22 cellular contexts compared by ENCODE assay signal in the genomic region with DNA sequence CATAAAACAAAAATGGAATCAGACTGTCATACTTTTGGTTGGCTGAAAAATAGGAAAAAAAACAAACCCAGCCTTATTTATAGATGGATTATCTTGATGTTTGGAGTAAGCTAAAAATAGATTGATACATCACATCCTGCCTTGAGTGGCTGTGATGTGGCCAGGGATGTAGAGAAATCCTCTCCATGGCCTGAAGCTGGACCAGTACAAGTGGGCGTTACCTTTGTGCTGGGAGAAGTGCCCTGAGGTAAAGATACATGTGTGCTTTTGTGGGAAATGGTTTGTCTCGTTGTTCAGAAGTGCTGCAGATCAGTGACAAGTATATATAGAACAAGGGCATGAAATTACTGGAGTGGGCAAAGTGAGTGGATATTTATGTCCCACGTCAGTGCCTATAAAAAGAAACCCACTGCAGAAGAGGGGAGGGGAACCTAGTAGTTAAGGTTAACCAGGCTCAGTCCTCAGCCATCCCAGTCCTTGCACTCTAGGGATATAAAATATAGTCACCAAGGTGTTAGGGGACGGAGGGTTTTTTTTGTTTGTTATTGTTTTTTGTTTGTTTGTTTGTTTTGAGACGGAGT. TPM values are rescaled to one million over a fixed set of nuclear protein-coding genes. Genes with fewer than 3 reads are reported as not detected.
A peak's percentile ranks its signal among the peaks of the same experiment; 100 is the strongest.
DNase-seq lines count a peak whose midpoint lies in the region; ATAC-seq, FAIRE-seq and TF ChIP-seq lines count a peak whose summit lies in the region.
"Had no signal": no experiment of that assay in that cellular context is flagged by ENCODE, and none has a peak within 500 bp of the region (broad histone marks: within the 10 kb centered on the region; RNA-seq: fewer than 3 reads in every experiment).

No MANE protein-coding gene starts in this region.

- H3K9me3 ChIP-seq in GM23248 (ENCODE audit: low read depth) = no peaks in the 10 kb centered on the region
- H3K9me3 ChIP-seq in K562 (replicated peaks; ENCODE audit: control insufficient read depth, insufficient read depth, low read depth, low read length) = no peaks in the 10 kb centered on the region
- no peaks in the 10 kb centered on the region for H3K9me3 ChIP-seq in skeletal muscle tissue (ENCODE audit: control insufficient read depth in 3 of 3, low read length in 3 of 3)
- H3K9me3 ChIP-seq: thyroid gland had no signal

- intact Hi-C loops in K562 (cut with micrococcal nuclease) (no loop called here), left cardiac atrium (cut with DNase I) (no loop called here), dorsolateral prefrontal cortex (cut with DNase I) (no loop called here)

- no peak overlapping the region for H3K27ac ChIP-seq in GM23248
- H3K27ac ChIP-seq in K562 (ENCODE audit: extremely low read depth, low read depth, low read length) = no peak overlapping the region
- peak overlapping the region; percentile 84 for H3K27ac ChIP-seq in skeletal muscle tissue (ENCODE audit: low read depth, low read length)
- H3K27ac ChIP-seq in dorsolateral prefrontal cortex = peak overlapping the region in 8 of 59 donors; percentile 6 to 48 (median 24)
- H3K27ac ChIP-seq: parathyroid adenoma, thyroid gland had no signal

- H3K4me3 ChIP-seq in GM23248 (no peak overlapping the region), K562 (no peak overlapping the region), skeletal muscle tissue (ENCODE audit: low read length in 3 of 3) (peak overlapping the region; percentile 10 to 49 (median 16)), dorsolateral prefrontal cortex (no peak overlapping the region)
- H3K4me3 ChIP-seq: GM12878, GM23338, thyroid gland had no signal

- peaks cover 16% of the 10 kb centered on the region for H3K36me3 Mint-ChIP-seq in activated CD8-positive, alpha-beta T cell treated with anti-CD3 and anti-CD28 coated beads, Interleukin-2, amount 10 ng/mL, durations not matched to agents 7 days and 5 days (ENCODE audit: low read depth)

- no peak overlapping the region for H3K27ac Mint-ChIP-seq in activated CD8-positive, alpha-beta T cell treated with anti-CD3 and anti-CD28 coated beads, Interleukin-2, amount 10 ng/mL, durations not matched to agents 7 days and 5 days
- H3K27ac Mint-ChIP-seq: activated naive CD4-positive, alpha-beta T cell treated with anti-CD3 and anti-CD28 coated beads for 36 hours; activated T-cell treated with anti-CD3 and anti-CD28 coated beads, Interleukin-2, amount 50 U/mL, for 24 hours; GM23338; nephron; stimulated activated memory B cell treated with anti-CD40 and anti-IgM and Interleukin-4, amounts not matched to agents 10 μg/mL and 1 μg/mL and 100 μg/mL, for 72 hours had no signal

- BruUV-seq in K562 (replicated peaks; lab: Mats Ljungman, UMichigan) = no TSS peak

- no peaks in the 10 kb centered on the region for H3K4me1 Mint-ChIP-seq in activated CD8-positive, alpha-beta T cell treated with anti-CD3 and anti-CD28 coated beads, Interleukin-2, amount 10 ng/mL, durations not matched to agents 7 days and 5 days (ENCODE audit: low read depth)
- H3K4me1 Mint-ChIP-seq: CD8-positive, alpha-beta memory T cell; GM23338; nephron; stimulated activated memory B cell treated with anti-CD40 and anti-IgM and Interleukin-4, amounts not matched to agents 10 μg/mL and 1 μg/mL and 100 μg/mL, for 72 hours had no signal

- ATAC-seq in K562 (no peak), left cardiac atrium (peak; percentile 77 to 83), HG03342 (IDR thresholded peaks at IDR 0.05; ENCODE audit: unreplicated experiment) (no peak)
- ATAC-seq in activated CD8-positive, alpha-beta T cell treated with anti-CD3 and anti-CD28 coated beads, Interleukin-2, amount 10 ng/mL, durations not matched to agents 7 days and 5 days = no peak
- ATAC-seq: GM12878; stimulated activated memory B cell treated with anti-CD40 and anti-IgM and Interleukin-4, amounts not matched to agents 10 μg/mL and 1 μg/mL and 100 μg/mL, for 72 hours had no signal

- no peak for TF ChIP-seq POLR2A in K562 (conservative IDR thresholded peaks at IDR 0.05)

- in situ Hi-C loops in GM23248 (cut with MboI) = no loop called here
- in situ Hi-C loops in K562 (cut with MboI) = no loop called here

- no peak for TF ChIP-seq RAD21 in K562 (CRISPR knock-in tag; conservative IDR thresholded peaks at IDR 0.05 in 1 of 2, IDR thresholded peaks at IDR 0.05 in 1 of 2)

- H3K9me3 Mint-ChIP-seq in activated CD8-positive, alpha-beta T cell treated with anti-CD3 and anti-CD28 coated beads, Interleukin-2, amount 10 ng/mL, durations not matched to agents 7 days and 5 days (ENCODE audit: insufficient read depth) = peaks cover 17% of the 10 kb centered on the region
- H3K9me3 Mint-ChIP-seq: GM23338; nephron; stimulated activated memory B cell treated with anti-CD40 and anti-IgM and Interleukin-4, amounts not matched to agents 10 μg/mL and 1 μg/mL and 100 μg/mL, for 72 hours had no signal

- POLR2A ChIA-PET in K562 (lab: Yijun Ruan, JAX) = no interaction called here
- POLR2A ChIA-PET in activated CD8-positive, alpha-beta T cell treated with anti-CD3 and anti-CD28 coated beads, Interleukin-2, amount 10 ng/mL, durations not matched to agents 7 days and 5 days (lab: Charles Lee) = no interaction called here

- CTCF ChIA-PET in K562 (lab: Yijun Ruan, JAX; ENCODE audit: low intra/inter-chr PET ratio) = no interaction called here
- CTCF ChIA-PET in activated CD8-positive, alpha-beta T cell treated with anti-CD3 and anti-CD28 coated beads, Interleukin-2, amount 10 ng/mL, durations not matched to agents 7 days and 5 days (lab: Charles Lee) = no interaction called here

- H3F3A ChIP-seq in GM23248 (ENCODE audit: insufficient read depth) = peaks cover 5% of the 10 kb centered on the region; the same call in 1 of the 2 replicates

- no peak for TF ChIP-seq EP300 in K562 (IDR thresholded peaks at IDR 0.05; ENCODE audit: low read length)

- FAIRE-seq in K562 (lab: Jason Lieb, UNC) = no peak
- FAIRE-seq: GM12878 had no signal

- no peaks in the 10 kb centered on the region for H3K36me3 ChIP-seq in GM23248 (ENCODE audit: low read depth)
- no peaks in the 10 kb centered on the region for H3K36me3 ChIP-seq in K562 (ENCODE audit: control insufficient read depth, insufficient read depth, low read length)
- H3K36me3 ChIP-seq in skeletal muscle tissue (ENCODE audit: control insufficient read depth in 3 of 3, insufficient read depth in 3 of 3, low read length in 3 of 3) = no peaks in the 10 kb centered on the region
- H3K36me3 ChIP-seq: thyroid gland had no signal

- no peaks in the 10 kb centered on the region for H3K27me3 Mint-ChIP-seq in activated CD8-positive, alpha-beta T cell treated with anti-CD3 and anti-CD28 coated beads, Interleukin-2, amount 10 ng/mL, durations not matched to agents 7 days and 5 days (ENCODE audit: low read depth)
- H3K27me3 Mint-ChIP-seq: activated T-cell treated with anti-CD3 and anti-CD28 coated beads, Interleukin-2, amount 50 U/mL, for 24 hours; CD8-positive, alpha-beta memory T cell; stimulated activated memory B cell treated with anti-CD40 and anti-IgM and Interleukin-4, amounts not matched to agents 10 μg/mL and 1 μg/mL and 100 μg/mL, for 72 hours had no signal

- no peak overlapping the region for H3K4me3 Mint-ChIP-seq in activated CD8-positive, alpha-beta T cell treated with anti-CD3 and anti-CD28 coated beads, Interleukin-2, amount 10 ng/mL, durations not matched to agents 7 days and 5 days
- H3K4me3 Mint-ChIP-seq: activated naive CD4-positive, alpha-beta T cell treated with anti-CD3 and anti-CD28 coated beads for 36 hours; activated T-cell treated with anti-CD3 and anti-CD28 coated beads, Interleukin-2, amount 50 U/mL, for 24 hours; CD8-positive, alpha-beta memory T cell; GM23338; nephron; stimulated activated memory B cell treated with anti-CD40 and anti-IgM and Interleukin-4, amounts not matched to agents 10 μg/mL and 1 μg/mL and 100 μg/mL, for 72 hours had no signal

- no peak for TF ChIP-seq CTCF in K562 (IDR thresholded peaks at IDR 0.05 in 2 of 3, conservative IDR thresholded peaks at IDR 0.05 in 1 of 3; ENCODE audit: insufficient read depth in 2 of 3, low read depth in 1 of 3, low read length in 3 of 3)
- no peak for TF ChIP-seq CTCF in dorsolateral prefrontal cortex (IDR thresholded peaks at IDR 0.05 in 54 of 56, conservative IDR thresholded peaks at IDR 0.05 in 2 of 56; ENCODE audit: low read depth in 1 of 56, partially characterized antibody in 56 of 56)

- H3K79me2 ChIP-seq in GM23248 (ENCODE audit: insufficient read depth) = 0 out of 2 replicates have a peak, but pooled peaks cover 12% of the 10 kb centered on the region
- no peaks in the 10 kb centered on the region for H3K79me2 ChIP-seq in K562 (ENCODE audit: control insufficient read depth, insufficient read depth, low read length)
- H3K79me2 ChIP-seq: parathyroid adenoma had no signal

- H4K20me1 ChIP-seq in GM23248 (ENCODE audit: insufficient read depth) (no peaks in the 10 kb centered on the region), K562 (replicated peaks; ENCODE audit: control insufficient read depth, insufficient read depth, low read length) (no peaks in the 10 kb centered on the region)

- H3K27me3 ChIP-seq in GM23248 (replicated peaks; ENCODE audit: insufficient read depth) (no peaks in the 10 kb centered on the region), K562 (ENCODE audit: control insufficient read depth in 2 of 2, insufficient read depth in 2 of 2, low read length in 2 of 2) (no peaks in the 10 kb centered on the region), skeletal muscle tissue (ENCODE audit: control insufficient read depth in 3 of 3, insufficient read depth in 3 of 3, low read length in 3 of 3) (no peaks in the 10 kb centered on the region), dorsolateral prefrontal cortex (no peaks in the 10 kb centered on the region)
- H3K27me3 ChIP-seq: thyroid gland had no signal

- H3K9ac ChIP-seq in GM23248 (no peak overlapping the region), K562 (ENCODE audit: insufficient read depth in 1 of 2, low read depth in 2 of 2, low read length in 2 of 2) (no peak overlapping the region), skeletal muscle tissue (ENCODE audit: low read depth in 1 of 3, low read length in 3 of 3) (peak overlapping the region in 2 of 3 donors; percentile 13 to 41)
- H3K9ac ChIP-seq: parathyroid adenoma had no signal

- 72 to 77% methylated on average over 5 of the region's 5 CpGs for WGBS in GM23248 (ENCODE audit: low coverage in 1 of 2, low lambda C conversion rate in 2 of 2, missing lambda C conversion rate in 2 of 2), 2 experiments
- 8% methylated on average over 5 of the region's 5 CpGs for WGBS in K562 (ENCODE audit: insufficient coverage, low coverage, missing lambda C conversion rate)

- no peak overlapping the region for H3K4me2 ChIP-seq in GM23248 (ENCODE audit: unreplicated experiment)
- H3K4me2 ChIP-seq in K562 (ENCODE audit: insufficient read depth, low read length) = no peak overlapping the region
- H3K4me2 ChIP-seq: GM23338 had no signal

- H3K4me1 ChIP-seq in GM23248 (ENCODE audit: insufficient read depth) = no peaks in the 10 kb centered on the region
- H3K4me1 ChIP-seq in K562 (replicated peaks in 1 of 2; ENCODE audit: control insufficient read depth in 2 of 2, insufficient read depth in 2 of 2, low read length in 2 of 2) = no peaks in the 10 kb centered on the region; a peak in 1 of 5 replicates
- peaks cover 3 to 11% (median 9%) of the 10 kb centered on the region in 3 donors for H3K4me1 ChIP-seq in skeletal muscle tissue (ENCODE audit: control insufficient read depth in 3 of 3, insufficient read depth in 3 of 3, low read length in 3 of 3)
- H3K4me1 ChIP-seq: thyroid gland had no signal

- H2AFZ ChIP-seq in GM23248 (no peak overlapping the region), K562 (ENCODE audit: low read depth, low read length) (no peak overlapping the region)
- H2AFZ ChIP-seq: GM23338, parathyroid adenoma had no signal

- H3K9me1 ChIP-seq in K562 (ENCODE audit: control insufficient read depth, insufficient read depth, low read length) = no peaks in the 10 kb centered on the region

- H3K9me2 ChIP-seq in GM23248 (ENCODE audit: insufficient read depth) = no peaks in the 10 kb centered on the region

- DNase-seq in GM23248 (peak; percentile 28), K562 (ENCODE audit: extremely low read depth in 1 of 4, low spot score in 3 of 4) (no peak), left cardiac atrium (no peak), NCI-H69 (lab: John Stamatoyannopoulos, UW) (no peak), dorsolateral prefrontal cortex (no peak)
- no peak for DNase-seq in activated CD8-positive, alpha-beta T cell treated with anti-CD3 and anti-CD28 coated beads, Interleukin-2, amount 10 ng/mL, durations not matched to agents 7 days and 5 days
- DNase-seq: activated naive CD4-positive, alpha-beta T cell treated with anti-CD3 and anti-CD28 coated beads for 36 hours; activated T-cell treated with anti-CD3 and anti-CD28 coated beads, Interleukin-2, amount 50 U/mL, for 24 hours; anterior cingulate cortex; CD8-positive, alpha-beta memory T cell; NCI-H1417; NCI-H524; RPMI8226; T-helper 9 cell; thyroid gland had no signal

RNA-seq across cellular contexts. Expression of gene ZNF304, which starts 12.2 kb away (rescaled TPM):
- total RNA-seq in GM23248 (2014; rRNA removed; shearing (Covaris generic)) = 7.8 and 8.7 TPM in 2 replicates
- polyA plus RNA-seq in GM23248 (2016; fragmentation: Nextera tagmentation; extraction: Ambion mirVana) (4.2 and 4.8 TPM in 2 replicates), K562 (2011; rRNA removed) (4.3 and 5.5 TPM in 2 replicates), K562 (2014; fragmentation: Illumina TruSeq; extraction: Trizol) (3.3 and 3.4 TPM in 2 replicates), K562 (2014; fragmentation: Nextera tagmentation; extraction: Ambion mirVana) (1 to 10 TPM in 1 of 2 experiments, under 1 TPM in 1; 0.82 to 1.0 TPM), K562 (2014; rRNA removed) (2.0 and 2.1 TPM in 2 replicates)
- total RNA-seq in K562 (2011; cell fraction: chromatin; rRNA removed; ENCODE audit: low replicate concordance) = 9.8 and 12.0 TPM in 2 replicates
- 7.0 and 8.8 TPM in 2 replicates for total RNA-seq in K562 (2011; cell fraction: nucleolus; rRNA removed)
- total RNA-seq in K562 (2011; cell fraction: nucleoplasm; rRNA removed) = 7.7 and 8.0 TPM in 2 replicates
- total RNA-seq in K562 (2014; rRNA removed) (2.3 and 3.6 TPM in 2 replicates), K562 (2014; rRNA removed; fragmentation: Illumina TruSeq; extraction: Trizol) (4.5 and 5.2 TPM in 2 replicates), K562 (2015; rRNA removed; fragmentation: Illumina TruSeq; extraction: Trizol) (3.6 and 4.2 TPM in 2 replicates), K562 (2021) (3.6 and 4.2 TPM in 2 replicates), left cardiac atrium (10 to 100 TPM in 1 of 2 donors, 1 to 10 TPM in 1; 7.2 to 12.9 TPM), skeletal muscle tissue (16.2 TPM), dorsolateral prefrontal cortex (10 to 100 TPM in 116 of 120 experiments, 1 to 10 TPM in 4; 8.4 to 20.2 (median 13.3) TPM)
- polyA plus RNA-seq in K562 (2011; cell fraction: cytosol; rRNA removed) = 2.3 and 3.4 TPM in 2 replicates
- polyA plus RNA-seq in K562 (2011; cell fraction: nucleus; rRNA removed) = 5.8 and 7.7 TPM in 2 replicates
- polyA plus RNA-seq in K562 (2012) = 3.2 and 3.4 TPM in 2 replicates
- polyA minus RNA-seq in K562 (2011; rRNA and poly(A)+ RNA removed) = 9.9 and 11.2 TPM in 2 replicates
- polyA minus RNA-seq in K562 (2011; cell fraction: cytosol; rRNA and poly(A)+ RNA removed) = 4.1 and 4.5 TPM in 2 replicates
- 3.1 and 5.0 TPM in 2 replicates for polyA minus RNA-seq in K562 (2011; cell fraction: nucleus; rRNA and poly(A)+ RNA removed)
- total RNA-seq in activated CD8-positive, alpha-beta T cell treated with anti-CD3 and anti-CD28 coated beads, Interleukin-2, amount 10 ng/mL, durations not matched to agents 7 days and 5 days = 1 to 10 TPM; 8.5 to 9.1 TPM

RNA-seq across cellular contexts. Expression of gene ZNF543, which starts 18.6 kb away (rescaled TPM):
- 5.9 and 8.0 TPM in 2 replicates for total RNA-seq in GM23248 (2014; rRNA removed; shearing (Covaris generic))
- polyA plus RNA-seq in GM23248 (2016; fragmentation: Nextera tagmentation; extraction: Ambion mirVana) (1.7 and 2.3 TPM in 2 replicates), K562 (2011; rRNA removed) (1.9 and 2.4 TPM in 2 replicates), K562 (2014; fragmentation: Illumina TruSeq; extraction: Trizol) (1.1 and 1.2 TPM in 2 replicates), K562 (2014; fragmentation: Nextera tagmentation; extraction: Ambion mirVana) (under 1 TPM; 0.14 to 0.46 TPM), K562 (2014; rRNA removed) (1.5 and 1.6 TPM in 2 replicates)
- 16.2 and 18.3 TPM in 2 replicates for total RNA-seq in K562 (2011; cell fraction: chromatin; rRNA removed; ENCODE audit: low replicate concordance)
- total RNA-seq in K562 (2011; cell fraction: nucleolus; rRNA removed) = 13.3 and 18.2 TPM in 2 replicates
- 10.3 and 12.8 TPM in 2 replicates for total RNA-seq in K562 (2011; cell fraction: nucleoplasm; rRNA removed)
- total RNA-seq in K562 (2014; rRNA removed) (2.4 and 3.0 TPM in 2 replicates), K562 (2014; rRNA removed; fragmentation: Illumina TruSeq; extraction: Trizol) (5.5 and 6.7 TPM in 2 replicates), K562 (2015; rRNA removed; fragmentation: Illumina TruSeq; extraction: Trizol) (3.8 and 4.5 TPM in 2 replicates), K562 (2021) (3.8 and 4.7 TPM in 2 replicates), left cardiac atrium (1 to 10 TPM; 5.5 to 7.7 TPM), skeletal muscle tissue (18.8 TPM), dorsolateral prefrontal cortex (10 to 100 TPM; 10.1 to 23.0 (median 14.9) TPM)
- polyA plus RNA-seq in K562 (2011; cell fraction: cytosol; rRNA removed) = 1.1 and 1.2 TPM in 2 replicates
- polyA plus RNA-seq in K562 (2011; cell fraction: nucleus; rRNA removed) = 1.7 and 2.0 TPM in 2 replicates
- 0.89 and 0.91 TPM in 2 replicates for polyA plus RNA-seq in K562 (2012)
- 10.5 and 10.9 TPM in 2 replicates for polyA minus RNA-seq in K562 (2011; rRNA and poly(A)+ RNA removed)
- 2.2 and 4.7 TPM in 2 replicates for polyA minus RNA-seq in K562 (2011; cell fraction: cytosol; rRNA and poly(A)+ RNA removed)
- polyA minus RNA-seq in K562 (2011; cell fraction: nucleus; rRNA and poly(A)+ RNA removed) = 3.6 and 6.1 TPM in 2 replicates
- 1 to 10 TPM; 7.0 to 7.5 TPM for total RNA-seq in activated CD8-positive, alpha-beta T cell treated with anti-CD3 and anti-CD28 coated beads, Interleukin-2, amount 10 ng/mL, durations not matched to agents 7 days and 5 days

RNA-seq across cellular contexts. Expression of gene TRAPPC2B, which starts 24.5 kb away (rescaled TPM):
- 9.2 and 21.6 TPM in 2 replicates for total RNA-seq in GM23248 (2014; rRNA removed; shearing (Covaris generic))
- 30.3 and 33.0 TPM in 2 replicates for polyA plus RNA-seq in GM23248 (2016; fragmentation: Nextera tagmentation; extraction: Ambion mirVana)
- total RNA-seq in K562 (2011; cell fraction: chromatin; rRNA removed; ENCODE audit: low replicate concordance) = 2.1 and 3.5 TPM in 2 replicates
- 2.2 and 3.6 TPM in 2 replicates for total RNA-seq in K562 (2011; cell fraction: nucleolus; rRNA removed)
- 2.6 and 3.2 TPM in 2 replicates for total RNA-seq in K562 (2011; cell fraction: nucleoplasm; rRNA removed)
- total RNA-seq in K562 (2014; rRNA removed) = 2.8 and 3.4 TPM in 2 replicates
- total RNA-seq in K562 (2014; rRNA removed; fragmentation: Illumina TruSeq; extraction: Trizol) = 4.4 and 5.4 TPM in 2 replicates
- total RNA-seq in K562 (2015; rRNA removed; fragmentation: Illumina TruSeq; extraction: Trizol) = 3.3 and 3.5 TPM in 2 replicates
- total RNA-seq in K562 (2021) = 1.8 and 2.2 TPM in 2 replicates
- polyA plus RNA-seq in K562 (2011; rRNA removed) = 7.0 and 10.5 TPM in 2 replicates
- 8.3 and 8.7 TPM in 2 replicates for polyA plus RNA-seq in K562 (2011; cell fraction: cytosol; rRNA removed)
- polyA plus RNA-seq in K562 (2011; cell fraction: nucleus; rRNA removed) = 1.9 and 2.6 TPM in 2 replicates
- 4.1 and 6.2 TPM in 2 replicates for polyA plus RNA-seq in K562 (2012)
- polyA plus RNA-seq in K562 (2014; fragmentation: Illumina TruSeq; extraction: Trizol) = 5.0 and 5.2 TPM in 2 replicates
- polyA plus RNA-seq in K562 (2014; fragmentation: Nextera tagmentation; extraction: Ambion mirVana) = 10 to 100 TPM; 13.1 to 20.4 TPM
- polyA plus RNA-seq in K562 (2014; rRNA removed) = 4.0 and 4.6 TPM in 2 replicates
- polyA minus RNA-seq in K562 (2011; rRNA and poly(A)+ RNA removed) = 1.9 and 2.7 TPM in 2 replicates
- 3.1 TPM in 1 of 2 replicates, not detected in the other for polyA minus RNA-seq in K562 (2011; cell fraction: cytosol; rRNA and poly(A)+ RNA removed)
- 0.94 and 1.3 TPM in 2 replicates for polyA minus RNA-seq in K562 (2011; cell fraction: nucleus; rRNA and poly(A)+ RNA removed)
- total RNA-seq in left cardiac atrium = 10 to 100 TPM; 10.9 to 13.9 TPM
- 25.1 TPM for total RNA-seq in skeletal muscle tissue
- 1 to 10 TPM; 8.5 to 8.6 TPM for total RNA-seq in activated CD8-positive, alpha-beta T cell treated with anti-CD3 and anti-CD28 coated beads, Interleukin-2, amount 10 ng/mL, durations not matched to agents 7 days and 5 days
- total RNA-seq in dorsolateral prefrontal cortex = 10 to 100 TPM in 67 of 120 experiments, 1 to 10 TPM in 53; 4.5 to 17.8 (median 10.3) TPM

RNA-seq across cellular contexts. Expression of gene ZNF547, which starts 24.5 kb away (rescaled TPM):
- total RNA-seq in GM23248 (2014; rRNA removed; shearing (Covaris generic)) = 1.4 and 2.1 TPM in 2 replicates
- polyA plus RNA-seq in GM23248 (2016; fragmentation: Nextera tagmentation; extraction: Ambion mirVana) = 1.2 and 2.0 TPM in 2 replicates
- total RNA-seq in K562 (2011; cell fraction: chromatin; rRNA removed; ENCODE audit: low replicate concordance) = 2.5 and 4.6 TPM in 2 replicates
- total RNA-seq in K562 (2011; cell fraction: nucleolus; rRNA removed) = 1.0 and 2.0 TPM in 2 replicates
- total RNA-seq in K562 (2011; cell fraction: nucleoplasm; rRNA removed) = 2.0 and 2.1 TPM in 2 replicates
- total RNA-seq in K562 (2014; rRNA removed) = 0.09 and 0.41 TPM in 2 replicates
- 0.35 and 0.51 TPM in 2 replicates for total RNA-seq in K562 (2014; rRNA removed; fragmentation: Illumina TruSeq; extraction: Trizol)
- 0.30 and 0.40 TPM in 2 replicates for total RNA-seq in K562 (2015; rRNA removed; fragmentation: Illumina TruSeq; extraction: Trizol)
- 0.16 and 0.51 TPM in 2 replicates for total RNA-seq in K562 (2021)
- polyA plus RNA-seq in K562 (2011; rRNA removed) = 0.96 and 1.0 TPM in 2 replicates
- 0.24 and 0.31 TPM in 2 replicates for polyA plus RNA-seq in K562 (2011; cell fraction: cytosol; rRNA removed)
- 0.84 and 1.00 TPM in 2 replicates for polyA plus RNA-seq in K562 (2011; cell fraction: nucleus; rRNA removed)
- 0.33 and 0.36 TPM in 2 replicates for polyA plus RNA-seq in K562 (2012)
- polyA plus RNA-seq in K562 (2014; fragmentation: Illumina TruSeq; extraction: Trizol) = 0.19 and 0.37 TPM in 2 replicates
- under 1 TPM; 0.27 to 0.30 TPM for polyA plus RNA-seq in K562 (2014; fragmentation: Nextera tagmentation; extraction: Ambion mirVana)
- polyA plus RNA-seq in K562 (2014; rRNA removed) = 0.03 and 0.07 TPM in 2 replicates
- 0.81 and 1.1 TPM in 2 replicates for polyA minus RNA-seq in K562 (2011; rRNA and poly(A)+ RNA removed)
- not detected in 2 replicates for polyA minus RNA-seq in K562 (2011; cell fraction: cytosol; rRNA and poly(A)+ RNA removed)
- 0.81 and 2.3 TPM in 2 replicates for polyA minus RNA-seq in K562 (2011; cell fraction: nucleus; rRNA and poly(A)+ RNA removed)
- total RNA-seq in left cardiac atrium = 1 to 10 TPM; 3.6 to 4.4 TPM
- 3.1 TPM for total RNA-seq in skeletal muscle tissue
- total RNA-seq in activated CD8-positive, alpha-beta T cell treated with anti-CD3 and anti-CD28 coated beads, Interleukin-2, amount 10 ng/mL, durations not matched to agents 7 days and 5 days = 1 to 10 TPM; 4.2 to 4.4 TPM
- total RNA-seq in dorsolateral prefrontal cortex = 10 to 100 TPM in 60 of 120 experiments, 1 to 10 TPM in 60; 3.8 to 19.8 (median 10.0) TPM

RNA-seq across cellular contexts. Expression of gene ZNF548, which starts 50.8 kb away (rescaled TPM):
- total RNA-seq in GM23248 (2014; rRNA removed; shearing (Covaris generic)) = 11.1 and 20.3 TPM in 2 replicates
- polyA plus RNA-seq in GM23248 (2016; fragmentation: Nextera tagmentation; extraction: Ambion mirVana) (6.8 and 6.9 TPM in 2 replicates), K562 (2011; rRNA removed) (6.2 and 8.7 TPM in 2 replicates), K562 (2014; fragmentation: Illumina TruSeq; extraction: Trizol) (3.0 and 3.6 TPM in 2 replicates), K562 (2014; fragmentation: Nextera tagmentation; extraction: Ambion mirVana) (1 to 10 TPM; 1.5 to 2.7 TPM), K562 (2014; rRNA removed) (3.2 and 5.0 TPM in 2 replicates)
- total RNA-seq in K562 (2011; cell fraction: chromatin; rRNA removed; ENCODE audit: low replicate concordance) = 18.0 and 22.2 TPM in 2 replicates
- 12.4 and 12.5 TPM in 2 replicates for total RNA-seq in K562 (2011; cell fraction: nucleolus; rRNA removed)
- total RNA-seq in K562 (2011; cell fraction: nucleoplasm; rRNA removed) = 15.3 and 21.1 TPM in 2 replicates
- total RNA-seq in K562 (2014; rRNA removed) (4.0 and 5.0 TPM in 2 replicates), K562 (2014; rRNA removed; fragmentation: Illumina TruSeq; extraction: Trizol) (5.4 and 6.0 TPM in 2 replicates), K562 (2015; rRNA removed; fragmentation: Illumina TruSeq; extraction: Trizol) (4.6 and 5.8 TPM in 2 replicates), K562 (2021) (3.8 and 4.5 TPM in 2 replicates), left cardiac atrium (10 to 100 TPM; 16.4 to 20.6 TPM), skeletal muscle tissue (27.7 TPM), dorsolateral prefrontal cortex (10 to 100 TPM; 14.7 to 35.8 (median 25.0) TPM)
- polyA plus RNA-seq in K562 (2011; cell fraction: cytosol; rRNA removed) = 5.3 TPM in 2 replicates
- 8.8 and 12.6 TPM in 2 replicates for polyA plus RNA-seq in K562 (2011; cell fraction: nucleus; rRNA removed)
- polyA plus RNA-seq in K562 (2012) = 3.4 and 5.0 TPM in 2 replicates
- 11.9 and 13.2 TPM in 2 replicates for polyA minus RNA-seq in K562 (2011; rRNA and poly(A)+ RNA removed)
- polyA minus RNA-seq in K562 (2011; cell fraction: cytosol; rRNA and poly(A)+ RNA removed) = 2.9 and 3.1 TPM in 2 replicates
- polyA minus RNA-seq in K562 (2011; cell fraction: nucleus; rRNA and poly(A)+ RNA removed) = 7.1 and 10.1 TPM in 2 replicates
- total RNA-seq in activated CD8-positive, alpha-beta T cell treated with anti-CD3 and anti-CD28 coated beads, Interleukin-2, amount 10 ng/mL, durations not matched to agents 7 days and 5 days = 10 to 100 TPM; 27.4 to 28.0 TPM

Comparison
In these comparisons a context has a peak if more than half of its experiments do, and no peak if none do; other contexts are left out.
1. H3K4me3 ChIP-seq: peak in skeletal muscle tissue (3 of 3); none in GM23248 (single experiment), K562 (single experiment) and dorsolateral prefrontal cortex (0 of 59).
2. H3K9ac ChIP-seq: peak in skeletal muscle tissue (2 of 3); none in GM23248 (single experiment) and K562 (0 of 2).
3. ATAC-seq: peak in left cardiac atrium (2 of 2); none in K562 (single experiment), HG03342 (single experiment) and activated CD8-positive, alpha-beta T cell treated with anti-CD3 and anti-CD28 coated beads, Interleukin-2, amount 10 ng/mL, durations not matched to agents 7 days and 5 days (single experiment).